24 cellular contexts compared by ENCODE assay signal in the genomic region with DNA sequence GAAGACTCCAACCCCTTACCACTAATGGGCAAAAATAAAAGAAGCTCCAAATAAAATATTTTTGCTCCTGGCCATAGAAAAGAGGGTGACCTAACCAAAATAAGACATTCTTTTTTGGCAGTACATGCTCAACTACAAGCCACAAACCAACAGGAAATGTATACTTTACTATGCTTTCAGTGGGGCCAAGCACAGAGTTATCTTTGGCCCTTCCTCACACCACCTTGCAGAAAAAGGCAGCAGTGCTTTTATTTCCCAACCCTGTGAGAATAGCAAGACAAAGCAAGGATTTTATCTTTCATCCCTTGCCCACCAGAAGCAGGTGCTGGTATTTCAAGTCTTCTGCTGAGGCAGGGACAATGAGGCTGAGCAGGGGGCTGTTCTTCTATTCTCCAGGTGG.
"Had no signal": no experiment of that assay in that cellular context is flagged by ENCODE, and none has a peak within 500 bp of the region (broad histone marks: within the 10 kb centered on the region; RNA-seq: fewer than 3 reads in every experiment).

No MANE protein-coding gene starts in this region.

- H3K79me2 ChIP-seq: parathyroid adenoma had no signal

- H3K4me1 ChIP-seq: gastrocnemius medialis, parathyroid adenoma, prostate gland, right atrium auricular region, sigmoid colon, stomach, thyroid gland, vagina had no signal

- H3K36me3 ChIP-seq: gastrocnemius medialis, prostate gland, right atrium auricular region, sigmoid colon, stomach, thyroid gland, vagina had no signal

- H3K27me3 ChIP-seq: gastrocnemius medialis, right atrium auricular region, sigmoid colon, stomach, thyroid gland, vagina had no signal

- FAIRE-seq: kidney had no signal

- H3K9me3 ChIP-seq: gastrocnemius medialis, mucosa of descending colon, prostate gland, right atrium auricular region, sigmoid colon, stomach, thyroid gland, vagina had no signal

- ATAC-seq: esophagus mucosa; gastrocnemius medialis; left lobe of liver; mucosa of descending colon; natural killer cell treated with Interleukin-12 subunit alpha and Interleukin-12 subunit beta and Interleukin-15 and Interleukin-18, amount 100 ng/mL, for 72 hours; stimulated activated effector memory CD8-positive, alpha-beta T cell treated with anti-CD3 and anti-CD28 coated beads, Interleukin-12 subunit alpha, Interleukin-12 subunit beta, amount 100 ng/mL, for 72 hours had no signal

- H3K9ac ChIP-seq: parathyroid adenoma had no signal

- H3K4me3 ChIP-seq: gastrocnemius medialis, lung, mucosa of descending colon, prostate gland, right atrium auricular region, sigmoid colon, stomach, thyroid gland, vagina had no signal

- H3K27ac ChIP-seq: epithelial cell of prostate, gastrocnemius medialis, parathyroid adenoma, prostate gland, right atrium auricular region, sigmoid colon, stomach, thyroid gland, vagina had no signal

- DNase-seq: cortex of kidney; foreskin fibroblast; gastrocnemius medialis; head of caudate nucleus; kidney; mucosa of descending colon; naive B cell; sigmoid colon; stimulated activated CD4-positive, alpha-beta T cell treated with anti-CD3 and anti-CD28 coated beads, Interleukin-2, amount 100 ng/mL, for 24 hours; stimulated activated CD4-positive, alpha-beta T cell treated with anti-CD3 and anti-CD28 coated beads, Interleukin-4, amount 100 ng/mL, for 24 hours; stimulated activated naive CD4-positive, alpha-beta T cell treated with Interleukin-2 at 50 U/mL for 16 hours; stomach; thyroid gland; trophoblast cell had no signal

- H2AFZ ChIP-seq: parathyroid adenoma had no signal
